9 cellular contexts compared by ENCODE assay signal in the genomic region with DNA sequence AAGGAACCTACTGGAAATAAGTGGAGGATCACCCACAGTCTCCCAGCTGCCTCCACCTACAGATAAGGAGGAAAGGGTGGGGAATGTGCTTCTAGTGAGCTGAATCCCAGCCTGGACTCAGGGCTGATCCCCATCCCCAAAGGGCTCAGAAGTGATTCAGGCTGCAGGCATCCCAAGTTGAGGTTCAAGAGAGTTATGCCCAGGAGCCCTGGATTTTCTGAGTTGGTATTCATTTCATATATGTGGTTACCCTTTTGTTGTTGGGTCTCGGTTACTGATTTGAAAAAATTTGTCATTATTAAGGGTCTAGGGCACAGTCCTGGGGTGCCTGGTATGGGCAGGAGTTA. TPM values are rescaled to one million over a fixed set of nuclear protein-coding genes. Genes with fewer than 3 reads are reported as not detected.
DNase-seq lines count a peak whose midpoint lies in the region; ATAC-seq and TF ChIP-seq lines count a peak whose summit lies in the region.
"Had no signal": no experiment of that assay in that cellular context is flagged by ENCODE, and none has a peak within 500 bp of the region (broad histone marks: within the 10 kb centered on the region; RNA-seq: fewer than 3 reads in every experiment).

No MANE protein-coding gene starts in this region.

- TF ChIP-seq POLR2A in gastroesophageal sphincter (IDR thresholded peaks at IDR 0.05): no peak

- TF ChIP-seq EP300 in gastroesophageal sphincter (IDR thresholded peaks at IDR 0.05): no peak

- TF ChIP-seq CTCF in gastroesophageal sphincter (IDR thresholded peaks at IDR 0.05) (no peak), osteocyte (IDR thresholded peaks at IDR 0.05) (no peak)

- DNase-seq in activated CD4-positive, alpha-beta memory T cell treated with anti-CD3 and anti-CD28 coated beads, Interleukin-2, amount 10 ng/mL, durations not matched to agents 7 days and 5 days: no peak
- DNase-seq in activated CD4-positive, alpha-beta memory T cell treated with anti-CD3 and anti-CD28 coated beads for 36 hours: no peak
- DNase-seq in NCI-H1930 (lab: John Stamatoyannopoulos, UW): no peak
- DNase-seq in osteocyte (ENCODE audit: extremely low spot score, unreplicated experiment): no peak

- H3K36me3 ChIP-seq in gastroesophageal sphincter: no peaks in the 10 kb centered on the region

- H3K4me3 ChIP-seq in gastroesophageal sphincter: no peak overlapping the region

- intact Hi-C loops in activated CD4-positive, alpha-beta memory T cell treated with anti-CD3 and anti-CD28 coated beads for 36 hours (cut with micrococcal nuclease): loop anchor here (1.0 kb wide), 1 partner anchor 7 kb away; no protein-coding TSS in a partner anchor

- no peaks in the 10 kb centered on the region for H3K27me3 Mint-ChIP-seq in activated CD4-positive, alpha-beta memory T cell treated with anti-CD3 and anti-CD28 coated beads, Interleukin-2, amount 10 ng/mL, durations not matched to agents 7 days and 5 days
- H3K27me3 Mint-ChIP-seq in activated CD4-positive, alpha-beta memory T cell treated with anti-CD3 and anti-CD28 coated beads for 36 hours: no peaks in the 10 kb centered on the region
- H3K27me3 Mint-ChIP-seq in activated T-helper 17 cell treated with anti-CD3 and anti-CD28 coated beads, Interleukin-2, amount 50 U/mL, for 72 hours: no peaks in the 10 kb centered on the region
- no peaks in the 10 kb centered on the region for H3K27me3 Mint-ChIP-seq in stimulated activated memory B cell treated with anti-CD40 and anti-IgM and Interleukin-4, amounts not matched to agents 10 μg/mL and 1 μg/mL and 100 μg/mL, for 72 hours
- no peaks in the 10 kb centered on the region for H3K27me3 Mint-ChIP-seq in osteocyte (ENCODE audit: unreplicated experiment)

- no peak for ATAC-seq in activated T-helper 17 cell treated with anti-CD3 and anti-CD28 coated beads, Interleukin-2, amount 50 U/mL, for 72 hours (replicated peaks)
- no peak for ATAC-seq in gastroesophageal sphincter
- ATAC-seq in stimulated activated memory B cell treated with anti-CD40 and anti-IgM and Interleukin-4, amounts not matched to agents 10 μg/mL and 1 μg/mL and 100 μg/mL, for 72 hours: no peak
- no peak for ATAC-seq in HG02588 (IDR thresholded peaks at IDR 0.05; ENCODE audit: unreplicated experiment)

- no peak overlapping the region for H3K4me3 Mint-ChIP-seq in activated CD4-positive, alpha-beta memory T cell treated with anti-CD3 and anti-CD28 coated beads, Interleukin-2, amount 10 ng/mL, durations not matched to agents 7 days and 5 days
- H3K4me3 Mint-ChIP-seq in activated CD4-positive, alpha-beta memory T cell treated with anti-CD3 and anti-CD28 coated beads for 36 hours: no peak overlapping the region
- H3K4me3 Mint-ChIP-seq in activated T-helper 17 cell treated with anti-CD3 and anti-CD28 coated beads, Interleukin-2, amount 50 U/mL, for 72 hours: peak overlapping the region; percentile 62
- H3K4me3 Mint-ChIP-seq in stimulated activated memory B cell treated with anti-CD40 and anti-IgM and Interleukin-4, amounts not matched to agents 10 μg/mL and 1 μg/mL and 100 μg/mL, for 72 hours: no peak overlapping the region
- no peak overlapping the region for H3K4me3 Mint-ChIP-seq in osteocyte (ENCODE audit: unreplicated experiment)

- H3K4me1 Mint-ChIP-seq in activated CD4-positive, alpha-beta memory T cell treated with anti-CD3 and anti-CD28 coated beads, Interleukin-2, amount 10 ng/mL, durations not matched to agents 7 days and 5 days: peaks cover 60% of the 10 kb centered on the region
- H3K4me1 Mint-ChIP-seq in activated CD4-positive, alpha-beta memory T cell treated with anti-CD3 and anti-CD28 coated beads for 36 hours (ENCODE audit: low read depth): peaks cover 59% of the 10 kb centered on the region
- peaks cover 26% of the 10 kb centered on the region for H3K4me1 Mint-ChIP-seq in activated T-helper 17 cell treated with anti-CD3 and anti-CD28 coated beads, Interleukin-2, amount 50 U/mL, for 72 hours
- H3K4me1 Mint-ChIP-seq in stimulated activated memory B cell treated with anti-CD40 and anti-IgM and Interleukin-4, amounts not matched to agents 10 μg/mL and 1 μg/mL and 100 μg/mL, for 72 hours: peaks cover 53% of the 10 kb centered on the region
- H3K4me1 Mint-ChIP-seq in osteocyte (ENCODE audit: unreplicated experiment): peaks cover 21% of the 10 kb centered on the region

- peaks cover 10% of the 10 kb centered on the region for H3K27me3 ChIP-seq in gastroesophageal sphincter

- H3K27ac Mint-ChIP-seq in activated CD4-positive, alpha-beta memory T cell treated with anti-CD3 and anti-CD28 coated beads, Interleukin-2, amount 10 ng/mL, durations not matched to agents 7 days and 5 days: peak overlapping the region; percentile 76
- no peak overlapping the region for H3K27ac Mint-ChIP-seq in activated CD4-positive, alpha-beta memory T cell treated with anti-CD3 and anti-CD28 coated beads for 36 hours
- H3K27ac Mint-ChIP-seq in activated T-helper 17 cell treated with anti-CD3 and anti-CD28 coated beads, Interleukin-2, amount 50 U/mL, for 72 hours: peak overlapping the region; percentile 93
- H3K27ac Mint-ChIP-seq in stimulated activated memory B cell treated with anti-CD40 and anti-IgM and Interleukin-4, amounts not matched to agents 10 μg/mL and 1 μg/mL and 100 μg/mL, for 72 hours: peak overlapping the region; percentile 78
- H3K27ac Mint-ChIP-seq in osteocyte (ENCODE audit: unreplicated experiment): no peak overlapping the region

- peaks cover 0 to 7% (median 3%) of the 10 kb centered on the region in 3 donors for H3K4me1 ChIP-seq in gastroesophageal sphincter

- 0% methylated on average over 1 of the region's 1 CpG for WGBS in gastroesophageal sphincter (ENCODE audit: low coverage in 1 of 2), 2 donors

- H3K27ac ChIP-seq in gastroesophageal sphincter: peak overlapping the region in 3 of 4 donors; percentile 48 to 66 (median 51)

- no peaks in the 10 kb centered on the region for H3K36me3 Mint-ChIP-seq in activated CD4-positive, alpha-beta memory T cell treated with anti-CD3 and anti-CD28 coated beads, Interleukin-2, amount 10 ng/mL, durations not matched to agents 7 days and 5 days (ENCODE audit: low read depth)
- no peaks in the 10 kb centered on the region for H3K36me3 Mint-ChIP-seq in activated CD4-positive, alpha-beta memory T cell treated with anti-CD3 and anti-CD28 coated beads for 36 hours
- no peaks in the 10 kb centered on the region for H3K36me3 Mint-ChIP-seq in activated T-helper 17 cell treated with anti-CD3 and anti-CD28 coated beads, Interleukin-2, amount 50 U/mL, for 72 hours (ENCODE audit: low read depth)
- no peaks in the 10 kb centered on the region for H3K36me3 Mint-ChIP-seq in stimulated activated memory B cell treated with anti-CD40 and anti-IgM and Interleukin-4, amounts not matched to agents 10 μg/mL and 1 μg/mL and 100 μg/mL, for 72 hours
- H3K36me3 Mint-ChIP-seq in osteocyte (ENCODE audit: unreplicated experiment): no peaks in the 10 kb centered on the region

- POLR2A ChIA-PET in activated CD4-positive, alpha-beta memory T cell treated with anti-CD3 and anti-CD28 coated beads, Interleukin-2, amount 10 ng/mL, durations not matched to agents 7 days and 5 days (lab: Charles Lee): interaction anchor here (0.9 to 9.0 kb wide), 4 partner anchors 12 to 348 kb away, joined by 3 to 74 read pairs (median 5); partner anchors contain the start of gene SRGN
- POLR2A ChIA-PET in activated CD4-positive, alpha-beta memory T cell treated with anti-CD3 and anti-CD28 coated beads for 36 hours (lab: Charles Lee): no interaction called here

- no peaks in the 10 kb centered on the region for H3K9me3 ChIP-seq in gastroesophageal sphincter

- CTCF ChIA-PET in activated CD4-positive, alpha-beta memory T cell treated with anti-CD3 and anti-CD28 coated beads, Interleukin-2, amount 10 ng/mL, durations not matched to agents 7 days and 5 days (lab: Charles Lee): no interaction called here
- CTCF ChIA-PET in activated CD4-positive, alpha-beta memory T cell treated with anti-CD3 and anti-CD28 coated beads for 36 hours (lab: Charles Lee): no interaction called here

- no peaks in the 10 kb centered on the region for H3K9me3 Mint-ChIP-seq in activated CD4-positive, alpha-beta memory T cell treated with anti-CD3 and anti-CD28 coated beads, Interleukin-2, amount 10 ng/mL, durations not matched to agents 7 days and 5 days
- H3K9me3 Mint-ChIP-seq in activated CD4-positive, alpha-beta memory T cell treated with anti-CD3 and anti-CD28 coated beads for 36 hours: no peaks in the 10 kb centered on the region
- H3K9me3 Mint-ChIP-seq in activated T-helper 17 cell treated with anti-CD3 and anti-CD28 coated beads, Interleukin-2, amount 50 U/mL, for 72 hours: no peaks in the 10 kb centered on the region
- no peaks in the 10 kb centered on the region for H3K9me3 Mint-ChIP-seq in stimulated activated memory B cell treated with anti-CD40 and anti-IgM and Interleukin-4, amounts not matched to agents 10 μg/mL and 1 μg/mL and 100 μg/mL, for 72 hours
- H3K9me3 Mint-ChIP-seq in osteocyte (ENCODE audit: unreplicated experiment): no peaks in the 10 kb centered on the region
- H3K9me3 Mint-ChIP-seq: activated naive CD4-positive, alpha-beta T cell treated with anti-CD3 and anti-CD28 coated beads for 36 hours had no signal

RNA-seq across cellular contexts. Expression of gene SRGN, which starts 30.0 kb away (rescaled TPM):
- 100 to 1,000 TPM; 468 to 474 TPM for total RNA-seq in activated CD4-positive, alpha-beta memory T cell treated with anti-CD3 and anti-CD28 coated beads, Interleukin-2, amount 10 ng/mL, durations not matched to agents 7 days and 5 days
- total RNA-seq in activated CD4-positive, alpha-beta memory T cell treated with anti-CD3 and anti-CD28 coated beads for 36 hours: 100 to 1,000 TPM; 949 to 966 TPM
- 100 to 1,000 TPM; 310 to 773 TPM for total RNA-seq in activated T-helper 17 cell treated with anti-CD3 and anti-CD28 coated beads, Interleukin-2, amount 50 U/mL, for 72 hours
- total RNA-seq in gastroesophageal sphincter (100 to 1,000 TPM in 2 of 4 donors, 10 to 100 TPM in 2; 14.9 to 143 (median 97.8) TPM), osteocyte (30.0 and 35.9 TPM in 2 replicates)

Comparison
In these comparisons a context has a peak if more than half of its experiments do, and no peak if none do; other contexts are left out.
1. H3K27ac Mint-ChIP-seq: peak in activated CD4-positive, alpha-beta memory T cell treated with anti-CD3 and anti-CD28 coated beads, Interleukin-2, amount 10 ng/mL, durations not matched to agents 7 days and 5 days (single experiment), activated T-helper 17 cell treated with anti-CD3 and anti-CD28 coated beads, Interleukin-2, amount 50 U/mL, for 72 hours (single experiment) and stimulated activated memory B cell treated with anti-CD40 and anti-IgM and Interleukin-4, amounts not matched to agents 10 μg/mL and 1 μg/mL and 100 μg/mL, for 72 hours (single experiment); none in activated CD4-positive, alpha-beta memory T cell treated with anti-CD3 and anti-CD28 coated beads for 36 hours (single experiment) and osteocyte (single experiment).